ENCODE assay signal across 23 cellular contexts in the genomic region with DNA sequence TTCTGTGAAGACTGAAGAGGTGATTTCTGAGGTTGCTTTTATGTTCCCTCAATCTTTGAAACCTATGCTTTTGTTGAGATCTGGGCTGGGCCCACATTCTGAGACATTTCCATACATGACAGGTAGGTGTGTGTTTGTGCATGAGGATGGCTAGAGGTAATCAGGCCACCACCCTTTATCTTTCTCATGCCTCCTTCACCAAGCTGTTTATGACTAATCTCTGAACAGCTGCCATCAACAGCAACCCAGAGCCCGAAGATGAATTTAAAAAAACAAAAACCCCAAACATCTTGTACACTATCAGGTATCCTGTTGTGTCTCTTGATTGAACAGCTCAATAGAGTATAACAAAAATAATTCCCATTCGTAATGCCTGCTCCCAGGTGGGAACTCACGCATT. TPM values are rescaled to one million over a fixed set of nuclear protein-coding genes. Genes with fewer than 3 reads are reported as not detected.
"Had no signal": no experiment of that assay in that cellular context is flagged by ENCODE, and none has a peak within 500 bp of the region (broad histone marks: within the 10 kb centered on the region; RNA-seq: fewer than 3 reads in every experiment).

No MANE protein-coding gene starts in this region.

- H3K27me3 ChIP-seq: gastrocnemius medialis, suprapubic skin had no signal

- H3K4me3 Mint-ChIP-seq: activated naive CD8-positive, alpha-beta T cell; naive B cell; neural crest cell; stimulated activated naive CD8-positive, alpha-beta T cell treated with anti-CD3 and anti-CD28 coated beads, Interleukin-15, amount 100 ng/mL, for 72 hours; T-helper 1 cell treated with Interleukin-12 subunit alpha and Interleukin-12 subunit beta and Interleukin-4 antibody, amounts not matched to agents 30 μg/mL and 1 μg/mL, for 36 hours had no signal

- ATAC-seq: gastrocnemius medialis; left lobe of liver; stimulated activated naive CD8-positive, alpha-beta T cell treated with anti-CD3 and anti-CD28 coated beads, Interleukin-15, amount 100 ng/mL, for 72 hours had no signal

- H3K36me3 ChIP-seq: gastrocnemius medialis, suprapubic skin had no signal

- H3K27ac ChIP-seq: gastrocnemius medialis, suprapubic skin had no signal

- H3K27ac Mint-ChIP-seq: activated naive CD8-positive, alpha-beta T cell; endodermal cell; naive B cell; progenitor cell of endocrine pancreas; stimulated activated naive CD8-positive, alpha-beta T cell treated with anti-CD3 and anti-CD28 coated beads, Interleukin-15, amount 100 ng/mL, for 72 hours; T-helper 1 cell treated with Interleukin-12 subunit alpha and Interleukin-12 subunit beta and Interleukin-4 antibody, amounts not matched to agents 30 μg/mL and 1 μg/mL, for 36 hours had no signal

- H3K4me1 Mint-ChIP-seq: naive B cell; neural crest cell; stimulated activated naive CD8-positive, alpha-beta T cell treated with anti-CD3 and anti-CD28 coated beads, Interleukin-15, amount 100 ng/mL, for 72 hours had no signal

- H3K27me3 Mint-ChIP-seq: naive B cell, progenitor cell of endocrine pancreas had no signal

- H3K9me3 Mint-ChIP-seq: endodermal cell; stimulated activated naive CD8-positive, alpha-beta T cell treated with anti-CD3 and anti-CD28 coated beads, Interleukin-15, amount 100 ng/mL, for 72 hours; T-helper 1 cell treated with Interleukin-12 subunit alpha and Interleukin-12 subunit beta and Interleukin-4 antibody, amounts not matched to agents 30 μg/mL and 1 μg/mL, for 36 hours had no signal

- DNase-seq: activated CD4-positive, CD25-positive, alpha-beta regulatory T cell treated with anti-CD3 and anti-CD28 coated beads, Interleukin-2, amount 50 U/mL, for 72 hours; endodermal cell; erythroblast; gastrocnemius medialis; head of caudate nucleus; kidney; naive B cell; stimulated activated CD4-positive, alpha-beta T cell treated with anti-CD3 and anti-CD28 coated beads, Interleukin-15, amount 100 ng/mL, for 24 hours; stimulated activated CD4-positive, alpha-beta T cell treated with anti-CD3 and anti-CD28 coated beads, Interleukin-4, amount 100 ng/mL, for 1 hour; stimulated activated naive CD8-positive, alpha-beta T cell treated with anti-CD3 and anti-CD28 coated beads, Interleukin-15, amount 100 ng/mL, for 72 hours; trophoblast cell had no signal

- H3K4me1 ChIP-seq: gastrocnemius medialis, suprapubic skin had no signal

- H3K36me3 Mint-ChIP-seq: activated naive CD8-positive, alpha-beta T cell; naive B cell had no signal

- FAIRE-seq: kidney had no signal

- H3K9me3 ChIP-seq: gastrocnemius medialis, suprapubic skin had no signal

- H3K4me3 ChIP-seq: gastrocnemius medialis, suprapubic skin had no signal

RNA-seq across cellular contexts. Expression of a gene that starts 12.6 kb away (rescaled TPM):
- total RNA-seq: activated CD8-positive, alpha-beta memory T cell treated with anti-CD3 and anti-CD28 coated beads for 36 hours; endodermal cell; gastrocnemius medialis; kidney; left lobe of liver; lung microvascular endothelial cell; mononuclear cell; neural crest cell; omental fat pad; progenitor cell of endocrine pancreas; skeletal muscle tissue had no signal

RNA-seq across cellular contexts. Expression of a gene that starts 40.4 kb away (rescaled TPM):
- total RNA-seq: activated CD8-positive, alpha-beta memory T cell treated with anti-CD3 and anti-CD28 coated beads for 36 hours; cardiac septum; gastrocnemius medialis; kidney; left lobe of liver; lung microvascular endothelial cell; mononuclear cell; neural crest cell; omental fat pad; progenitor cell of endocrine pancreas; skeletal muscle tissue; suprapubic skin had no signal
